ENCODE assay signal across 39 cellular contexts in the genomic region with DNA sequence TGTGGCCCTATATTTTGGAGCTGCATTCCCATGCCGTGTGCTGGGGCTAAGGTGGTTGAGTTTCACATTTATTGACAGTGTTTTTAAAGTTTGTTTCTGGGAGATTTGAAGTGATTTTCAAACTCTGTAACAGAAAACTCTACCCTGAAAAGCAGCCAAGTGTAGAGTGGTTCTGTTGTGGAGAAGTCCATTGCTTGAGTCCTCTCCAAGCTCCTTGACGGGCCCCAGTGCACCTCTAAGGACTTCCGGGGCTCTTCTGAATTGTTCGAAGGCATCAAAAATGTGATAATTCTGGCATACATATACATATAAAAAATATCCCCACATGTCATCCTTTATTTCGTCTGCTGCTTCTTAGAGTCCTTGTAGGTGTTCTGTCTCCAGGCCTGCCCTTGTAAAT. TPM values are rescaled to one million over a fixed set of nuclear protein-coding genes. Genes with fewer than 3 reads are reported as not detected.
"Had no signal": no experiment of that assay in that cellular context is flagged by ENCODE, and none has a peak within 500 bp of the region (broad histone marks: within the 10 kb centered on the region; RNA-seq: fewer than 3 reads in every experiment).

No MANE protein-coding gene starts in this region.

- H3K4me3 ChIP-seq: adrenal gland, body of pancreas, breast epithelium had no signal

- H3K4me3 Mint-ChIP-seq: activated B cell treated with CpG ODN at 0.5 μM for 24 hours; activated CD4-positive, alpha-beta memory T cell treated with anti-CD3 and anti-CD28 coated beads for 36 hours; activated CD4-positive, alpha-beta T cell treated with anti-CD3 and anti-CD28 coated beads, Interleukin-2, amount 10 ng/mL, durations not matched to agents 24 days and 14 days; activated CD8-positive, alpha-beta T cell treated with anti-CD3 and anti-CD28 coated beads for 36 hours; activated naive CD4-positive, alpha-beta T cell treated with anti-CD3 and anti-CD28 coated beads for 36 hours; activated naive CD8-positive, alpha-beta T cell treated with anti-CD3 and anti-CD28 coated beads for 36 hours; activated T-cell treated with anti-CD3 and anti-CD28 coated beads, Interleukin-2, amount 50 U/mL, for 4 hours; activated T-cell treated with anti-CD3 and anti-CD28 coated beads, Interleukin-2, amount 50 U/mL, for 72 hours; activated T-helper 1 cell treated with anti-CD3 and anti-CD28 coated beads, Interleukin-12 subunit alpha, Interleukin-12 subunit beta, Interleukin-2, Interleukin-4 antibody, amounts not matched to agents 30 ng/mL and 10 ng/mL and 1 ng/mL, durations not matched to agents 14 hours and 24 hours and 36 hours; activated T-helper 17 cell treated with anti-CD3 and anti-CD28 coated beads, Interleukin-2, amount 50 U/mL, for 72 hours; central memory CD8-positive, alpha-beta T cell; T-cell; T-helper 17 cell had no signal

- H3K4me1 ChIP-seq: adrenal gland, body of pancreas, breast epithelium had no signal

- H3K4me1 Mint-ChIP-seq: activated B cell treated with CpG ODN at 0.5 μM for 24 hours; activated CD4-positive, alpha-beta T cell treated with anti-CD3 and anti-CD28 coated beads, Interleukin-2, amount 10 ng/mL, durations not matched to agents 24 days and 14 days; activated naive CD8-positive, alpha-beta T cell treated with anti-CD3 and anti-CD28 coated beads for 36 hours; activated T-helper 17 cell treated with anti-CD3 and anti-CD28 coated beads, Interleukin-2, amount 50 U/mL, for 72 hours; central memory CD8-positive, alpha-beta T cell; T-cell; T-helper 17 cell had no signal

- H3K27ac ChIP-seq: adrenal gland, body of pancreas, brain microvascular endothelial cell, breast epithelium, VCaP had no signal

- H3K36me3 ChIP-seq: adrenal gland, brain microvascular endothelial cell, breast epithelium had no signal

- H3K27me3 ChIP-seq: adrenal gland, body of pancreas, brain microvascular endothelial cell, breast epithelium had no signal

- ATAC-seq: activated CD8-positive, alpha-beta T cell treated with anti-CD3 and anti-CD28 coated beads for 36 hours; activated naive CD4-positive, alpha-beta T cell treated with anti-CD3 and anti-CD28 coated beads, Interleukin-2, amount 50 U/mL, for 72 hours; activated T-cell treated with anti-CD3 and anti-CD28 coated beads, Interleukin-2, amount 50 U/mL, for 4 hours; activated T-cell treated with anti-CD3 and anti-CD28 coated beads, Interleukin-2, amount 50 U/mL, for 72 hours; activated T-helper 17 cell treated with anti-CD3 and anti-CD28 coated beads, Interleukin-2, amount 50 U/mL, for 72 hours; body of pancreas; T-cell; T-helper 17 cell had no signal

- H3K9me3 ChIP-seq: adrenal gland, body of pancreas, breast epithelium had no signal

- H3K27ac Mint-ChIP-seq: activated B cell treated with CpG ODN at 0.5 μM for 24 hours; activated CD4-positive, alpha-beta memory T cell treated with anti-CD3 and anti-CD28 coated beads for 36 hours; activated CD4-positive, alpha-beta T cell treated with anti-CD3 and anti-CD28 coated beads, Interleukin-2, amount 10 ng/mL, durations not matched to agents 24 days and 14 days; activated CD8-positive, alpha-beta T cell treated with anti-CD3 and anti-CD28 coated beads for 36 hours; activated naive CD4-positive, alpha-beta T cell treated with anti-CD3 and anti-CD28 coated beads for 36 hours; activated naive CD4-positive, alpha-beta T cell treated with anti-CD3 and anti-CD28 coated beads, Interleukin-2, amount 50 U/mL, for 72 hours; activated naive CD8-positive, alpha-beta T cell treated with anti-CD3 and anti-CD28 coated beads for 36 hours; activated T-cell treated with anti-CD3 and anti-CD28 coated beads, Interleukin-2, amount 50 U/mL, for 72 hours; activated T-helper 1 cell treated with anti-CD3 and anti-CD28 coated beads, Interleukin-12 subunit alpha, Interleukin-12 subunit beta, Interleukin-2, Interleukin-4 antibody, amounts not matched to agents 30 ng/mL and 10 ng/mL and 1 ng/mL, durations not matched to agents 14 hours and 24 hours and 36 hours; activated T-helper 17 cell treated with anti-CD3 and anti-CD28 coated beads, Interleukin-2, amount 50 U/mL, for 72 hours; T-cell; T-helper 17 cell had no signal

- H3K9me3 Mint-ChIP-seq: activated B cell treated with CpG ODN at 0.5 μM for 24 hours; activated CD4-positive, alpha-beta memory T cell treated with anti-CD3 and anti-CD28 coated beads for 36 hours; activated CD4-positive, alpha-beta T cell treated with anti-CD3 and anti-CD28 coated beads, Interleukin-2, amount 10 ng/mL, durations not matched to agents 24 days and 14 days; activated CD8-positive, alpha-beta T cell treated with anti-CD3 and anti-CD28 coated beads for 36 hours; activated naive CD4-positive, alpha-beta T cell treated with anti-CD3 and anti-CD28 coated beads for 36 hours; activated naive CD4-positive, alpha-beta T cell treated with anti-CD3 and anti-CD28 coated beads, Interleukin-2, amount 50 U/mL, for 72 hours; activated naive CD8-positive, alpha-beta T cell treated with anti-CD3 and anti-CD28 coated beads for 36 hours; activated T-cell treated with anti-CD3 and anti-CD28 coated beads, Interleukin-2, amount 50 U/mL, for 4 hours; activated T-cell treated with anti-CD3 and anti-CD28 coated beads, Interleukin-2, amount 50 U/mL, for 72 hours; activated T-helper 1 cell treated with anti-CD3 and anti-CD28 coated beads, Interleukin-12 subunit alpha, Interleukin-12 subunit beta, Interleukin-2, Interleukin-4 antibody, amounts not matched to agents 30 ng/mL and 10 ng/mL and 1 ng/mL, durations not matched to agents 14 hours and 24 hours and 36 hours; activated T-helper 17 cell treated with anti-CD3 and anti-CD28 coated beads, Interleukin-2, amount 50 U/mL, for 72 hours; central memory CD8-positive, alpha-beta T cell; T-cell had no signal

- H3K36me3 Mint-ChIP-seq: activated CD4-positive, alpha-beta memory T cell treated with anti-CD3 and anti-CD28 coated beads for 36 hours; activated naive CD4-positive, alpha-beta T cell treated with anti-CD3 and anti-CD28 coated beads, Interleukin-2, amount 50 U/mL, for 72 hours; activated naive CD8-positive, alpha-beta T cell treated with anti-CD3 and anti-CD28 coated beads for 36 hours; T-cell had no signal

- DNase-seq: activated B cell treated with CpG ODN at 0.5 μM for 24 hours; activated CD4-positive, alpha-beta memory T cell treated with anti-CD3 and anti-CD28 coated beads for 36 hours; activated CD4-positive, alpha-beta T cell treated with anti-CD3 and anti-CD28 coated beads for 4 hours; activated CD4-positive, alpha-beta T cell treated with anti-CD3 and anti-CD28 coated beads, Interleukin-2, amount 10 ng/mL, durations not matched to agents 24 days and 14 days; activated CD4-positive, alpha-beta T cell treated with anti-CD3 and anti-CD28 coated beads, Interleukin-2, amount 50 U/mL, for 1 hour; activated CD4-positive, alpha-beta T cell treated with anti-CD3 and anti-CD28 coated beads, Interleukin-2, amount 50 U/mL, for 4 hours; activated CD4-positive, CD25-positive, alpha-beta regulatory T cell treated with anti-CD3 and anti-CD28 coated beads, Interleukin-2, amount 50 U/mL, for 72 hours; activated CD8-positive, alpha-beta memory T cell treated with anti-CD3 and anti-CD28 coated beads, Interleukin-2, amount 50 U/mL, for 4 hours; activated CD8-positive, alpha-beta T cell treated with anti-CD3 and anti-CD28 coated beads for 36 hours; activated effector memory CD4-positive, alpha-beta T cell treated with anti-CD3 and anti-CD28 coated beads, Interleukin-2, amount 50 U/mL, for 16 hours; activated gamma-delta T cell treated with Interleukin-2 at 50 U/mL for 16 hours; activated naive CD4-positive, alpha-beta T cell; activated naive CD4-positive, alpha-beta T cell treated with anti-CD3 and anti-CD28 coated beads for 36 hours; activated naive CD4-positive, alpha-beta T cell treated with anti-CD3 and anti-CD28 coated beads, Interleukin-2, amount 50 U/mL, for 16 hours; activated naive CD8-positive, alpha-beta T cell treated with anti-CD3 and anti-CD28 coated beads for 36 hours; activated T-cell treated with anti-CD3 and anti-CD28 coated beads for 4 hours; activated T-cell treated with anti-CD3 and anti-CD28 coated beads, Interleukin-2, amount 50 U/mL, for 1 hour; activated T-cell treated with anti-CD3 and anti-CD28 coated beads, Interleukin-2, amount 50 U/mL, for 4 hours; activated T-cell treated with anti-CD3 and anti-CD28 coated beads, Interleukin-2, amount 50 U/mL, for 72 hours; adrenal gland; amniotic stem cell; body of pancreas; brain microvascular endothelial cell; cerebellar nuclear complex; T-cell; T-helper 17 cell; T-helper 9 cell had no signal

RNA-seq across cellular contexts. Expression of a gene that starts 5.0 kb away (rescaled TPM):
- total RNA-seq: activated CD4-positive, alpha-beta memory T cell treated with anti-CD3 and anti-CD28 coated beads for 36 hours; activated CD4-positive, alpha-beta T cell treated with anti-CD3 and anti-CD28 coated beads, Interleukin-2, amount 10 ng/mL, durations not matched to agents 24 days and 14 days; activated CD8-positive, alpha-beta memory T cell treated with anti-CD3 and anti-CD28 coated beads for 36 hours; activated CD8-positive, alpha-beta T cell treated with anti-CD3 and anti-CD28 coated beads for 36 hours; activated naive CD4-positive, alpha-beta T cell treated with anti-CD3 and anti-CD28 coated beads for 36 hours; adrenal gland; aorta; astrocyte; body of pancreas; breast epithelium; cardiac septum had no signal

RNA-seq across cellular contexts. Expression of a gene that starts 25.5 kb away (rescaled TPM):
- total RNA-seq: activated B cell treated with CpG ODN at 0.5 μM for 24 hours; activated CD4-positive, alpha-beta memory T cell treated with anti-CD3 and anti-CD28 coated beads for 36 hours; activated CD4-positive, alpha-beta T cell treated with anti-CD3 and anti-CD28 coated beads, Interleukin-2, amount 10 ng/mL, durations not matched to agents 24 days and 14 days; activated CD8-positive, alpha-beta memory T cell treated with anti-CD3 and anti-CD28 coated beads for 36 hours; activated CD8-positive, alpha-beta T cell treated with anti-CD3 and anti-CD28 coated beads for 36 hours; activated naive CD4-positive, alpha-beta T cell treated with anti-CD3 and anti-CD28 coated beads for 36 hours; activated naive CD4-positive, alpha-beta T cell treated with anti-CD3 and anti-CD28 coated beads, Interleukin-2, amount 50 U/mL, for 72 hours; activated naive CD8-positive, alpha-beta T cell treated with anti-CD3 and anti-CD28 coated beads for 36 hours; activated T-cell treated with anti-CD3 and anti-CD28 coated beads, Interleukin-2, amount 50 U/mL, for 4 hours; activated T-cell treated with anti-CD3 and anti-CD28 coated beads, Interleukin-2, amount 50 U/mL, for 72 hours; activated T-helper 1 cell treated with anti-CD3 and anti-CD28 coated beads, Interleukin-12 subunit alpha, Interleukin-12 subunit beta, Interleukin-2, Interleukin-4 antibody, amounts not matched to agents 30 ng/mL and 10 ng/mL and 1 ng/mL, durations not matched to agents 14 hours and 24 hours and 36 hours; activated T-helper 17 cell treated with anti-CD3 and anti-CD28 coated beads, Interleukin-2, amount 50 U/mL, for 72 hours; astrocyte; T-cell; T-helper 1 cell treated with Interleukin-12 subunit alpha and Interleukin-12 subunit beta and Interleukin-4 antibody, amounts not matched to agents 30 ng/mL and 1 ng/mL, for 36 hours; T-helper 17 cell; T-helper 2 cell treated with Interferon-gamma antibody and Interleukin-4, amounts not matched to agents 100 ng/mL and 5 ng/mL, for 36 hours had no signal
